Comparison of ENCODE assay signal across 20 cellular contexts in the genomic region with DNA sequence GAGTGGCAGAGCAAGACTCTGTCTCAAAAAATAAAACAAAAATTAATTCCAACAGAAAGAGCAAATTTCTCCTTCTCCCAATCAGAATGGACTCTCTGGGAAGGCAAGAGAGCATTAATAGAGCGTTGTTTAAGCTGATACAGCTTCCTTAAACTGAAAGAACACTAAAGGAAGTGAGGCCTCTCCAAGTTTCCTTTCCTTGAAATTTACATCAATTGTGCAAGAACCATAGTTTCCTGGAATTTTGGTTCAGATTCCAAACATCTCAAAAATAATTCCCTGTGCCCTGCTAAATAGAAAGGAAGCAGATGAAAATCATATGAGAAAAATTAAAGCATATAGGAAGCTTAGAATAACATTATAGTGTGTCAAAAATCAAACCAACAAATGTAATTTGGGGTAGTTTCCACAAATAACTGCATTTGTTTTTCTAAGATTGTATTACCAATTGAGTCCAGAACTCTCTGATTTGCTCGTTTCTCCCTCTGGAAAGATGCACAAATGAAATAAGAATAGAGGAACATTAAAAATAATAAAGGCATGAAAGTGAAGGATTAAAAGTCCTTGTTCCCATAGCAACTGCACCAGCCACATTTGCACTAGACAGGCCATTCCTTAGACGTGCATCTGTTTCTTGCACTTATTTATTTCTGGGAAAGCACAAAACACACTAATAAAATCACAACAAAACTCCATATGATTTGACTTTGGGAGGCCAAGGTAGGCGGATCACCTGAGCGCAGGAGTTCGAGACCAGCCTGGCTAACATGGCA. TPM values are rescaled to one million over a fixed set of nuclear protein-coding genes. Genes with fewer than 3 reads are reported as not detected.
DNase-seq lines count a peak whose midpoint lies in the region; ATAC-seq, FAIRE-seq and TF ChIP-seq lines count a peak whose summit lies in the region.
"Had no signal": no experiment of that assay in that cellular context is flagged by ENCODE, and none has a peak within 500 bp of the region (broad histone marks: within the 10 kb centered on the region; RNA-seq: fewer than 3 reads in every experiment).

No MANE protein-coding gene starts in this region.

- no peak for TF ChIP-seq POLR2A in endothelial cell of umbilical vein (IDR thresholded peaks at IDR 0.05; ENCODE audit: low read depth, low read length)

- H2AFZ ChIP-seq in endothelial cell of umbilical vein (ENCODE audit: low read depth, low read length): peak overlapping the region; percentile 95

- H3K4me3 ChIP-seq in DOHH2 (ENCODE audit: low read length): 0 out of 2 replicates have a peak overlapping the region, but pooled peaks have one; percentile 21
- H3K4me3 ChIP-seq in endothelial cell of umbilical vein (replicated peaks in 1 of 3; ENCODE audit: insufficient read depth in 1 of 3, low read depth in 1 of 3, low read length in 3 of 3): peak overlapping the region in 1 of 3 experiments; percentile 49
- H3K4me3 ChIP-seq in psoas muscle: no peak overlapping the region
- H3K4me3 ChIP-seq in A673 (ENCODE audit: low read depth, low read length, poor library complexity, severe bottlenecking): no peak overlapping the region
- H3K4me3 ChIP-seq: body of pancreas, suprapubic skin had no signal

- peak; percentile 69 for FAIRE-seq in endothelial cell of umbilical vein (lab: Jason Lieb, UNC)
- FAIRE-seq: TTC549 had no signal

- 67 to 75% (median 71%) methylated on average over 6 of the region's 6 CpGs for WGBS in psoas muscle, 3 donors

- intact Hi-C loops in endothelial cell of umbilical vein (cut with micrococcal nuclease): loop anchor here (2.0 to 10.0 kb wide), 2 partner anchors 15 to 1873 kb away; no protein-coding TSS in a partner anchor
- intact Hi-C loops in psoas muscle (cut with DNase I): no loop called here
- intact Hi-C loops in A673 (cut with micrococcal nuclease; ENCODE audit: unreplicated experiment): no loop called here

- H3K36me3 ChIP-seq in DOHH2 (ENCODE audit: control insufficient read depth, low read length) (peaks cover 7% of the 10 kb centered on the region), endothelial cell of umbilical vein (ENCODE audit: control insufficient read depth in 2 of 2, extremely low read depth in 1 of 2, insufficient read depth in 2 of 2, low read length in 2 of 2) (no peaks in the 10 kb centered on the region), psoas muscle (ENCODE audit: insufficient read depth in 1 of 2, low read depth in 1 of 2) (no peaks in the 10 kb centered on the region), A673 (ENCODE audit: insufficient read depth, low read length, poor library complexity, severe bottlenecking) (no peaks in the 10 kb centered on the region)
- H3K36me3 ChIP-seq: BE2C, neutrophil, suprapubic skin had no signal

- H3K27me3 ChIP-seq in DOHH2 (ENCODE audit: control insufficient read depth, low read length) (no peaks in the 10 kb centered on the region), endothelial cell of umbilical vein (ENCODE audit: control insufficient read depth in 2 of 2, insufficient read depth in 2 of 2, low read length in 2 of 2) (no peaks in the 10 kb centered on the region), psoas muscle (ENCODE audit: insufficient read depth in 3 of 3, low read length in 2 of 3) (no peaks in the 10 kb centered on the region), A673 (replicated peaks; ENCODE audit: insufficient read depth, low read depth, low read length, poor library complexity) (no peaks in the 10 kb centered on the region)
- H3K27me3 ChIP-seq: body of pancreas, neutrophil, suprapubic skin had no signal

- CTCF ChIA-PET in endothelial cell of umbilical vein (lab: Charles Lee): interaction anchor here (0.7 to 3.1 kb wide), 7 partner anchors 11 to 47 kb away, joined by 3 to 17 read pairs (median 3); no protein-coding TSS in a partner anchor
- CTCF ChIA-PET in A673 (lab: Charles Lee): no interaction called here

- H3K4me2 ChIP-seq in DOHH2 (ENCODE audit: low read length) (peak overlapping the region; percentile 17), endothelial cell of umbilical vein (ENCODE audit: insufficient read depth, low read length) (peak overlapping the region; percentile 87)

- H3K79me2 ChIP-seq in DOHH2 (ENCODE audit: control insufficient read depth, low read length): peaks cover 13% of the 10 kb centered on the region
- H3K79me2 ChIP-seq in endothelial cell of umbilical vein (ENCODE audit: control insufficient read depth, insufficient read depth, low read length): peaks cover 9% of the 10 kb centered on the region

- H4K20me1 ChIP-seq in DOHH2 (ENCODE audit: control insufficient read depth, insufficient read depth, low read depth, low read length) (0 out of 2 replicates have a peak, but pooled peaks cover under 1% of the 10 kb centered on the region), endothelial cell of umbilical vein (replicated peaks; ENCODE audit: control insufficient read depth, extremely low read depth, insufficient read depth, low read length) (no peaks in the 10 kb centered on the region)

- H3K9me2 ChIP-seq in DOHH2 (replicated peaks; ENCODE audit: control insufficient read depth, low read length): no peaks in the 10 kb centered on the region

- no peak for TF ChIP-seq CTCF in DOHH2 (IDR thresholded peaks at IDR 0.05; ENCODE audit: low read depth, low read length, poor library complexity, severe bottlenecking)
- TF ChIP-seq CTCF in endothelial cell of umbilical vein (IDR thresholded peaks at IDR 0.05; ENCODE audit: extremely low read depth in 1 of 2, insufficient read depth in 1 of 2, low read depth in 1 of 2, low read length in 2 of 2): no peak
- TF ChIP-seq CTCF in psoas muscle (IDR thresholded peaks at IDR 0.05): no peak
- TF ChIP-seq CTCF in A673 (conservative IDR thresholded peaks at IDR 0.05; ENCODE audit: low read depth, low read length): no peak
- TF ChIP-seq CTCF in GM10266 (IDR thresholded peaks at IDR 0.05; ENCODE audit: control insufficient read depth, insufficient read depth, low read depth, missing control alignments): no peak

- POLR2A ChIA-PET in endothelial cell of umbilical vein (lab: Charles Lee) (interaction anchor here (0.6 to 0.7 kb wide), 2 partner anchors 33 to 1391 kb away, joined by 3 read pairs; no protein-coding TSS in a partner anchor), A673 (lab: Charles Lee; ENCODE audit: low non-redundant PET) (no interaction called here)

- ATAC-seq in psoas muscle (no peak), GM21367 (IDR thresholded peaks at IDR 0.05; ENCODE audit: unreplicated experiment) (no peak)
- ATAC-seq: body of pancreas, PC-3 had no signal

- dilution Hi-C loops in endothelial cell of umbilical vein (cut with MboI; ENCODE audit: extremely low pct_ligation_motif_present, low sequenced_read_pairs): no loop called here

- no peak overlapping the region for H3K9ac ChIP-seq in endothelial cell of umbilical vein (replicated peaks; ENCODE audit: extremely low read depth, insufficient read depth, low read length)

- H3K9me3 ChIP-seq in DOHH2 (ENCODE audit: control insufficient read depth, insufficient read depth, low read length) (no peaks in the 10 kb centered on the region), endothelial cell of umbilical vein (replicated peaks; ENCODE audit: control insufficient read depth, insufficient read depth, low read length) (no peaks in the 10 kb centered on the region), psoas muscle (no peaks in the 10 kb centered on the region), A673 (ENCODE audit: low read depth, low read length, poor library complexity, severe bottlenecking) (no peaks in the 10 kb centered on the region)
- H3K9me3 ChIP-seq: BE2C, body of pancreas, neutrophil, suprapubic skin had no signal

- peaks cover 4% of the 10 kb centered on the region; the same call in 1 of the 2 replicates for H3F3A ChIP-seq in DOHH2 (ENCODE audit: control insufficient read depth, insufficient read depth)

- H3K27ac ChIP-seq in DOHH2 (ENCODE audit: low read depth, low read length) (no peak overlapping the region; the same call in 1 of the 2 replicates), endothelial cell of umbilical vein (ENCODE audit: insufficient read depth, low read depth, low read length) (peak overlapping the region; percentile 31), psoas muscle (peak overlapping the region; percentile 41), A673 (ENCODE audit: low read depth, low read length, poor library complexity, severe bottlenecking) (no peak overlapping the region)
- H3K27ac ChIP-seq: body of pancreas, neutrophil, suprapubic skin had no signal

- H3K4me1 ChIP-seq in DOHH2 (ENCODE audit: control insufficient read depth, low read length) (peaks cover 43% of the 10 kb centered on the region), endothelial cell of umbilical vein (ENCODE audit: control insufficient read depth, extremely low read depth, insufficient read depth, low read length) (peaks cover 10% of the 10 kb centered on the region), psoas muscle (no peaks in the 10 kb centered on the region), A673 (ENCODE audit: insufficient read depth, low read length, poor library complexity, severe bottlenecking) (peaks cover 9% of the 10 kb centered on the region)
- H3K4me1 ChIP-seq: BE2C had no signal

- DNase-seq in Kasumi-1 (lab: John Stamatoyannopoulos, UW): peak; percentile 30 to 39
- DNase-seq in endothelial cell of umbilical vein (ENCODE audit: low read depth, low spot score): peak; percentile 64
- DNase-seq in psoas muscle: no peak
- DNase-seq in A673 (ENCODE audit: low spot score): no peak
- no peak for DNase-seq in GM10266 (ENCODE audit: extremely low spot score)
- DNase-seq: activated naive CD4-positive, alpha-beta T cell treated with anti-CD3 and anti-CD28 coated beads, Interleukin-2, amount 50 U/mL, for 16 hours; BE2C; body of pancreas; DMS153; H7; kidney glomerular epithelial cell; NCI-H1092 treated with DMSO at 0.1 percent for 48 hours; NCI-H526; PC-3; stimulated activated CD4-positive, alpha-beta T cell treated with anti-CD3 and anti-CD28 coated beads, Interleukin-2, amount 100 ng/mL, for 48 hours had no signal

- no peaks in the 10 kb centered on the region for H3K9me1 ChIP-seq in endothelial cell of umbilical vein (replicated peaks; ENCODE audit: control insufficient read depth, extremely low read depth, insufficient read depth, low read length)

- no TSS peak for BruUV-seq in endothelial cell of umbilical vein (replicated peaks; lab: Mats Ljungman, UMichigan)
- BruUV-seq in A673 (replicated peaks; lab: Mats Ljungman, UMichigan): no TSS peak

TF ChIP-seq in endothelial cell of umbilical vein, 7 proteins besides CTCF, POLR2A, EP300 and RAD21 (continues in another document):
- TF ChIP-seq EZH2 (IDR thresholded peaks at IDR 0.05; ENCODE audit: borderline replicate concordance, low read depth, low read length, severe bottlenecking): no peak

RNA-seq across cellular contexts. Expression of gene FAM241A, which starts 3.7 kb away (rescaled TPM):
- total RNA-seq in endothelial cell of umbilical vein (8.3 and 9.1 TPM in 2 replicates), psoas muscle (1 to 10 TPM; 2.6 to 4.8 (median 3.8) TPM), A673 (2021) (1.4 and 1.5 TPM in 2 replicates)
- polyA plus RNA-seq in endothelial cell of umbilical vein (2.1 and 3.2 TPM in 2 replicates), psoas muscle (1 to 10 TPM; 2.8 to 6.0 (median 3.1) TPM)
- 4.4 and 4.6 TPM in 2 replicates for polyA plus RNA-seq in endothelial cell of umbilical vein (2011; cell fraction: cytosol; rRNA removed)
- polyA plus RNA-seq in endothelial cell of umbilical vein (2011; cell fraction: nucleus; rRNA removed): 3.0 and 5.0 TPM in 2 replicates
- 3.7 and 6.7 TPM in 2 replicates for polyA plus RNA-seq in endothelial cell of umbilical vein (2012)
- 2.7 and 3.7 TPM in 2 replicates for polyA minus RNA-seq in endothelial cell of umbilical vein
- 1.1 TPM for polyA minus RNA-seq in endothelial cell of umbilical vein (2011; cell fraction: cytosol; rRNA and poly(A)+ RNA removed)
- polyA minus RNA-seq in endothelial cell of umbilical vein (2011; cell fraction: nucleus; rRNA and poly(A)+ RNA removed): 5.9 and 8.6 TPM in 2 replicates

Comparison
In these comparisons a context has a peak if more than half of its experiments do, and no peak if none do; other contexts are left out.
1. H3K27ac ChIP-seq: peak in endothelial cell of umbilical vein (single experiment) and psoas muscle (single experiment); none in DOHH2 (single experiment) and A673 (single experiment).
2. DNase-seq: peak in Kasumi-1 (2 of 2) and endothelial cell of umbilical vein (single experiment); none in psoas muscle (0 of 2), A673 (single experiment) and GM10266 (single experiment).